19 cellular contexts compared by ENCODE assay signal in genomic region chr12:48352157-48352775, GRCh38. TPM values are rescaled to one million over a fixed set of nuclear protein-coding genes. Genes with fewer than 3 reads are reported as not detected.
A peak's percentile ranks its signal among the peaks of the same experiment; 100 is the strongest.
DNase-seq lines count a peak whose midpoint lies in the region; ATAC-seq, FAIRE-seq and TF ChIP-seq lines count a peak whose summit lies in the region.
"Had no signal": no experiment of that assay in that cellular context is flagged by ENCODE, and none has a peak within 500 bp of the region (broad histone marks: within the 10 kb centered on the region; RNA-seq: fewer than 3 reads in every experiment).

No MANE protein-coding gene starts in this region.

- peak; percentile 27 for TF ChIP-seq POLR2A in erythroblast (IDR thresholded peaks at IDR 0.05; ENCODE audit: low read length)
- no peak for TF ChIP-seq POLR2A in gastrocnemius medialis (IDR thresholded peaks at IDR 0.05)
- TF ChIP-seq POLR2A in GM12891 (IDR thresholded peaks at IDR 0.05; ENCODE audit: low read depth, low read length), result no peak

- no peak overlapping the region for H3K9ac ChIP-seq in SK-N-MC (ENCODE audit: insufficient read length)

- no peaks in the 10 kb centered on the region for H3K9me3 Mint-ChIP-seq in T-helper 1 cell treated with Interleukin-12 subunit alpha and Interleukin-12 subunit beta and Interleukin-4 antibody, amounts not matched to agents 30 μg/mL and 1 μg/mL, for 36 hours
- H3K9me3 Mint-ChIP-seq: stimulated activated naive CD8-positive, alpha-beta T cell treated with anti-CD3 and anti-CD28 coated beads, Interleukin-15, amount 100 ng/mL, for 72 hours had no signal

- DNase-seq in T-helper 1 cell, result no peak
- no peak for DNase-seq in SK-N-MC (ENCODE audit: low read depth, low spot score)
- peak; percentile 66 to 88 for DNase-seq in erythroblast (lab: John Stamatoyannopoulos, UW)
- DNase-seq in gastrocnemius medialis, result no peak
- no peak for DNase-seq in 8988T
- no peak for DNase-seq in RPMI8226
- no peak for DNase-seq in GM12891 (ENCODE audit: insufficient read length, low spot score)
- DNase-seq: activated CD4-positive, CD25-positive, alpha-beta regulatory T cell treated with anti-CD3 and anti-CD28 coated beads, Interleukin-2, amount 50 U/mL, for 72 hours; activated naive CD8-positive, alpha-beta T cell treated with anti-CD3 and anti-CD28 coated beads for 36 hours; caudate nucleus; KG1; NCI-H1417; NCI-H345; pancreas; stimulated activated naive CD8-positive, alpha-beta T cell treated with anti-CD3 and anti-CD28 coated beads, Interleukin-15, amount 100 ng/mL, for 72 hours had no signal

- TF ChIP-seq CTCF in gastrocnemius medialis (IDR thresholded peaks at IDR 0.05 in 4 of 5, conservative IDR thresholded peaks at IDR 0.05 in 1 of 5), result no peak

- H3K4me3 Mint-ChIP-seq in T-helper 1 cell treated with Interleukin-12 subunit alpha and Interleukin-12 subunit beta and Interleukin-4 antibody, amounts not matched to agents 30 μg/mL and 1 μg/mL, for 36 hours, result peak overlapping the region; percentile 5
- H3K4me3 Mint-ChIP-seq: activated naive CD8-positive, alpha-beta T cell treated with anti-CD3 and anti-CD28 coated beads for 36 hours had no signal

- H3K4me1 ChIP-seq in gastrocnemius medialis, result peaks cover 17 to 24% of the 10 kb centered on the region in 2 donors

- intact Hi-C loops in gastrocnemius medialis (cut with DNase I; ENCODE audit: low total_unique reads), result loop anchor here (5.0 to 10.0 kb wide), 5 partner anchors 247 to 515 kb away; partner anchors contain the start of genes CACNB3, DDX23, KANSL2 and RND1

- no peak for FAIRE-seq in GM12891 (lab: Jason Lieb, UNC)
- FAIRE-seq: GM12892, islet of Langerhans, pancreas had no signal

- in situ Hi-C loops in gastrocnemius medialis (cut with MboI; ENCODE audit: low sequenced_read_pairs in 4 of 4), result no loop called here

- H3K4me3 ChIP-seq in SK-N-MC, result peak overlapping the region; percentile 92; the same call in 1 of the 2 replicates
- H3K4me3 ChIP-seq in gastrocnemius medialis, result no peak overlapping the region
- H3K4me3 ChIP-seq: HAP-1 had no signal

- H3K27me3 ChIP-seq in gastrocnemius medialis, result no peaks in the 10 kb centered on the region
- H3K27me3 ChIP-seq: pancreas had no signal

- peaks cover 14% of the 10 kb centered on the region for H3K36me3 Mint-ChIP-seq in T-helper 1 cell treated with Interleukin-12 subunit alpha and Interleukin-12 subunit beta and Interleukin-4 antibody, amounts not matched to agents 30 μg/mL and 1 μg/mL, for 36 hours (ENCODE audit: low read depth)

- no peak overlapping the region for H3K27ac Mint-ChIP-seq in T-helper 1 cell treated with Interleukin-12 subunit alpha and Interleukin-12 subunit beta and Interleukin-4 antibody, amounts not matched to agents 30 μg/mL and 1 μg/mL, for 36 hours
- H3K27ac Mint-ChIP-seq: activated naive CD8-positive, alpha-beta T cell treated with anti-CD3 and anti-CD28 coated beads for 36 hours; stimulated activated naive CD8-positive, alpha-beta T cell treated with anti-CD3 and anti-CD28 coated beads, Interleukin-15, amount 100 ng/mL, for 72 hours had no signal

- H3K27me3 Mint-ChIP-seq in T-helper 1 cell treated with Interleukin-12 subunit alpha and Interleukin-12 subunit beta and Interleukin-4 antibody, amounts not matched to agents 30 μg/mL and 1 μg/mL, for 36 hours (ENCODE audit: low read depth), result peaks cover 9% of the 10 kb centered on the region
- H3K27me3 Mint-ChIP-seq: activated naive CD8-positive, alpha-beta T cell treated with anti-CD3 and anti-CD28 coated beads for 36 hours; stimulated activated naive CD8-positive, alpha-beta T cell treated with anti-CD3 and anti-CD28 coated beads, Interleukin-15, amount 100 ng/mL, for 72 hours had no signal

- ATAC-seq in gastrocnemius medialis, result no peak
- ATAC-seq: pancreas; stimulated activated naive CD8-positive, alpha-beta T cell treated with anti-CD3 and anti-CD28 coated beads, Interleukin-15, amount 100 ng/mL, for 72 hours had no signal

- H3K27ac ChIP-seq in SK-N-MC, result no peak overlapping the region
- peak overlapping the region in 3 of 4 donors; percentile 92 to 98 (median 94) for H3K27ac ChIP-seq in gastrocnemius medialis

- H3K36me3 ChIP-seq in SK-N-MC (ENCODE audit: insufficient read depth, low read length) (peaks cover 10% of the 10 kb centered on the region), gastrocnemius medialis (peaks cover 0 to 10% of the 10 kb centered on the region in 2 donors)
- H3K36me3 ChIP-seq: HAP-1 had no signal

- H3K4me1 Mint-ChIP-seq in T-helper 1 cell treated with Interleukin-12 subunit alpha and Interleukin-12 subunit beta and Interleukin-4 antibody, amounts not matched to agents 30 μg/mL and 1 μg/mL, for 36 hours (ENCODE audit: low read depth), result peaks cover 15% of the 10 kb centered on the region

- no peaks in the 10 kb centered on the region for H3K9me3 ChIP-seq in SK-N-MC (ENCODE audit: low read depth, low read length)
- H3K9me3 ChIP-seq in gastrocnemius medialis, result no peaks in the 10 kb centered on the region
- H3K9me3 ChIP-seq: HAP-1, pancreas had no signal

TF ChIP-seq in GM12891, 5 proteins besides CTCF, POLR2A, EP300 and RAD21:
- TF ChIP-seq POU2F2 (IDR thresholded peaks at IDR 0.05; ENCODE audit: low read depth, low read length) (no peak), TAF1 (IDR thresholded peaks at IDR 0.05; ENCODE audit: low read depth, low read length) (no peak), SPI1 (IDR thresholded peaks at IDR 0.05; ENCODE audit: low read depth, low read length) (no peak), PAX5 (IDR thresholded peaks at IDR 0.05; ENCODE audit: insufficient read depth, low read length, severe bottlenecking) (no peak), POLR2AphosphoS5 (IDR thresholded peaks at IDR 0.05; ENCODE audit: low read depth, low read length) (no peak)

RNA-seq across cellular contexts. Expression of gene ZNF641, which starts 1.5 kb away (rescaled TPM):
- 10 to 100 TPM; 31.8 to 43.1 (median 34.2) TPM for total RNA-seq in gastrocnemius medialis
- polyA plus RNA-seq in GM12891 (2012; ENCODE audit: low read depth, missing spikeins), result 2.0 TPM

Comparison
In these comparisons a context has a peak if more than half of its experiments do, and no peak if none do; other contexts are left out.
1. DNase-seq: peak in erythroblast (2 of 2); none in T-helper 1 cell (0 of 5), SK-N-MC (single experiment), gastrocnemius medialis (0 of 2), 8988T (single experiment), RPMI8226 (single experiment) and GM12891 (single experiment).